Comparison of ENCODE assay signal across 8 cellular contexts in genomic region chr13:95404141-95404882, GRCh38.
DNase-seq lines count a peak whose midpoint lies in the region; ATAC-seq and TF ChIP-seq lines count a peak whose summit lies in the region.

No MANE protein-coding gene starts in this region.

- H3F3A ChIP-seq in DOHH2 (ENCODE audit: control insufficient read depth, insufficient read depth): no peaks in the 10 kb centered on the region

- peaks cover 6% of the 10 kb centered on the region for H3K4me1 ChIP-seq in DOHH2 (ENCODE audit: control insufficient read depth, low read length)

- no peaks in the 10 kb centered on the region for H4K20me1 ChIP-seq in DOHH2 (ENCODE audit: control insufficient read depth, insufficient read depth, low read depth, low read length)

- no peaks in the 10 kb centered on the region for H3K36me3 ChIP-seq in DOHH2 (ENCODE audit: control insufficient read depth, low read length)

- peaks cover 19% of the 10 kb centered on the region for H3K27me3 Mint-ChIP-seq in IgD-negative memory B cell
- H3K27me3 Mint-ChIP-seq in nephron (ENCODE audit: low read depth): peaks cover 5% of the 10 kb centered on the region

- no peaks in the 10 kb centered on the region for H3K9me3 Mint-ChIP-seq in IgD-negative memory B cell
- no peaks in the 10 kb centered on the region for H3K9me3 Mint-ChIP-seq in nephron

- H3K27me3 ChIP-seq in DOHH2 (ENCODE audit: control insufficient read depth, low read length): 0 out of 2 replicates have a peak, but pooled peaks cover 2% of the 10 kb centered on the region

- peak overlapping the region; percentile 57 for H3K4me2 ChIP-seq in DOHH2 (ENCODE audit: low read length)

- H3K27ac Mint-ChIP-seq in IgD-negative memory B cell (peak overlapping the region in 1 of 3 donors; percentile 79), nephron (peak overlapping the region in 1 of 3 experiments; percentile 13)

- H3K36me3 Mint-ChIP-seq in IgD-negative memory B cell (peaks cover 3% of the 10 kb centered on the region), nephron (ENCODE audit: low read depth) (no peaks in the 10 kb centered on the region)

- ATAC-seq in GM21717 (IDR thresholded peaks at IDR 0.05; ENCODE audit: unreplicated experiment): peak; percentile 88

- H3K9me3 ChIP-seq in DOHH2 (ENCODE audit: control insufficient read depth, insufficient read depth, low read length): no peaks in the 10 kb centered on the region

- peak overlapping the region; percentile 47 for H3K4me3 ChIP-seq in DOHH2 (ENCODE audit: low read length)
- H3K4me3 ChIP-seq in fibroblast of villous mesenchyme (ENCODE audit: low read depth, low read length): peak overlapping the region; percentile 54

- no peak overlapping the region for H3K27ac ChIP-seq in DOHH2 (ENCODE audit: low read depth, low read length)

- peak; percentile 84 to 89 for DNase-seq in SHP77 (lab: John Stamatoyannopoulos, UW)
- DNase-seq in activated effector memory CD4-positive, alpha-beta T cell treated with Interleukin-2 at 50 U/mL for 16 hours: peak; percentile 62
- peak; percentile 79 for DNase-seq in fibroblast of villous mesenchyme (ENCODE audit: low read depth)
- DNase-seq in stimulated activated naive CD4-positive, alpha-beta T cell treated with Interleukin-2 at 50 U/mL for 16 hours (lab: John Stamatoyannopoulos, UW): peak; percentile 53

- H3K4me3 Mint-ChIP-seq in IgD-negative memory B cell (peak overlapping the region in 3 of 4 donors; percentile 78 to 95 (median 88)), nephron (peak overlapping the region; percentile 81 to 86 (median 83))

- TF ChIP-seq CTCF in DOHH2 (IDR thresholded peaks at IDR 0.05; ENCODE audit: low read depth, low read length, poor library complexity, severe bottlenecking): peak; percentile 96
- TF ChIP-seq CTCF in fibroblast of villous mesenchyme (IDR thresholded peaks at IDR 0.05; ENCODE audit: insufficient read depth, low read depth, low read length): peak; percentile 95
- peak; percentile 92 to 96 (median 95) for TF ChIP-seq CTCF in nephron (IDR thresholded peaks at IDR 0.05; ENCODE audit: unreplicated experiment in 3 of 3)

- no peaks in the 10 kb centered on the region for H3K79me2 ChIP-seq in DOHH2 (ENCODE audit: control insufficient read depth, low read length)

- H3K4me1 Mint-ChIP-seq in IgD-negative memory B cell (peaks cover 0 to 6% (median 4%) of the 10 kb centered on the region in 3 donors), nephron (peaks cover 10% of the 10 kb centered on the region)

- H3K9me2 ChIP-seq in DOHH2 (replicated peaks; ENCODE audit: control insufficient read depth, low read length): no peaks in the 10 kb centered on the region
